In genomic region chr14:91170504-91171121, GRCh38 we compare ENCODE assay signal across 12 cellular contexts. TPM values are rescaled to one million over a fixed set of nuclear protein-coding genes. Genes with fewer than 3 reads are reported as not detected.
DNase-seq lines count a peak whose midpoint lies in the region; ATAC-seq, FAIRE-seq and TF ChIP-seq lines count a peak whose summit lies in the region.
"Had no signal": no experiment of that assay in that cellular context is flagged by ENCODE, and none has a peak within 500 bp of the region (broad histone marks: within the 10 kb centered on the region; RNA-seq: fewer than 3 reads in every experiment).

No MANE protein-coding gene starts in this region.

- peaks cover 9 to 13% of the 10 kb centered on the region in 2 donors for H3K4me1 ChIP-seq in kidney (ENCODE audit: control insufficient read depth in 1 of 2, insufficient read depth in 1 of 2, low read depth in 1 of 2, low read length in 2 of 2)
- H3K4me1 ChIP-seq: SJSA1 had no signal

- H3K27ac ChIP-seq in caudate nucleus (ENCODE audit: low read depth, low read length) (peak overlapping the region; percentile 60), kidney (ENCODE audit: low read depth in 2 of 2, low read length in 2 of 2) (peak overlapping the region in 1 of 2 donors; percentile 9)
- H3K27ac ChIP-seq: SJSA1 had no signal

- ATAC-seq in HG03565 (IDR thresholded peaks at IDR 0.05; ENCODE audit: unreplicated experiment) (no peak), GM19463 (IDR thresholded peaks at IDR 0.05; ENCODE audit: unreplicated experiment) (no peak)
- ATAC-seq: activated CD4-positive, CD25-positive, alpha-beta regulatory T cell treated with anti-CD3 and anti-CD28 coated beads, Interleukin-2, amount 50 U/mL, for 24 hours had no signal

- intact Hi-C loops in kidney (cut with DNase I), result loop anchor here (5.0 kb wide), 1 partner anchor 268 kb away; no protein-coding TSS in a partner anchor

- H3K4me3 ChIP-seq in kidney (ENCODE audit: low read length in 2 of 2), result no peak overlapping the region
- H3K4me3 ChIP-seq: SJSA1 had no signal

- DNase-seq in NCI-H446 treated with DMSO at 0.1 percent for 48 hours (lab: John Stamatoyannopoulos, UW) (peak; percentile 93), caudate nucleus (lab: John Stamatoyannopoulos, UW) (peak in 39 of 61 donors; percentile 18 to 92 (median 51)), kidney (peak; percentile 73), superior temporal gyrus (ENCODE audit: extremely low spot score) (peak; percentile 69), GF-D8 (lab: John Stamatoyannopoulos, UW) (no peak)
- no peak for DNase-seq in effector CD8-positive, alpha-beta T cell (lab: John Stamatoyannopoulos, UW)
- DNase-seq: activated gamma-delta T cell treated with Interleukin-2 at 50 U/mL for 16 hours, NCI-H1417 had no signal

- peaks cover 20 to 41% of the 10 kb centered on the region in 2 donors for H3K36me3 ChIP-seq in kidney (ENCODE audit: control insufficient read depth in 1 of 2, insufficient read depth in 2 of 2, low read length in 2 of 2)

- no peaks in the 10 kb centered on the region for H3K9me3 ChIP-seq in kidney (ENCODE audit: control insufficient read depth in 1 of 2, low read length in 2 of 2)
- H3K9me3 ChIP-seq: SJSA1 had no signal

- FAIRE-seq in kidney (lab: Jason Lieb, UNC), result no peak

- H3K9ac ChIP-seq in kidney (ENCODE audit: low read length in 2 of 2), result no peak overlapping the region

- TF ChIP-seq CTCF in kidney (IDR thresholded peaks at IDR 0.05; ENCODE audit: borderline replicate concordance, extremely low read depth, insufficient read depth), result no peak

RNA-seq across cellular contexts. Expression of gene DGLUCY, which starts 56.7 kb away (rescaled TPM):
- total RNA-seq in kidney, result 79.7 TPM
- polyA plus RNA-seq in kidney (ENCODE audit: insufficient read depth, low read depth, low replicate concordance), result 83.4 TPM

Comparison
In these comparisons a context has a peak if more than half of its experiments do, and no peak if none do; other contexts are left out.
1. DNase-seq: peak in NCI-H446 treated with DMSO at 0.1 percent for 48 hours (single experiment), caudate nucleus (39 of 61), kidney (single experiment) and superior temporal gyrus (single experiment); none in effector CD8-positive, alpha-beta T cell (single experiment) and GF-D8 (single experiment).